In genomic region chr20:48975955-48976354, GRCh38 we compare ENCODE assay signal across 24 cellular contexts. TPM values are rescaled to one million over a fixed set of nuclear protein-coding genes. Genes with fewer than 3 reads are reported as not detected.
DNase-seq lines count a peak whose midpoint lies in the region; ATAC-seq and TF ChIP-seq lines count a peak whose summit lies in the region.
"Had no signal": no experiment of that assay in that cellular context is flagged by ENCODE, and none has a peak within 500 bp of the region (broad histone marks: within the 10 kb centered on the region; RNA-seq: fewer than 3 reads in every experiment).

No MANE protein-coding gene starts in this region.

- peaks cover 4% of the 10 kb centered on the region for H3K4me1 Mint-ChIP-seq in type B pancreatic cell (ENCODE audit: unreplicated experiment)
- H3K4me1 Mint-ChIP-seq: activated CD4-positive, alpha-beta memory T cell treated with anti-CD3 and anti-CD28 coated beads, Interleukin-2, amount 10 ng/mL, durations not matched to agents 7 days and 5 days had no signal

- no peak for TF ChIP-seq CTCF in type B pancreatic cell (conservative IDR thresholded peaks at IDR 0.05)
- no peak for TF ChIP-seq CTCF in left lung (IDR thresholded peaks at IDR 0.05)

- no peaks in the 10 kb centered on the region for H3K4me1 ChIP-seq in esophagus (ENCODE audit: control insufficient read depth in 2 of 2, insufficient read depth in 2 of 2, low read length in 1 of 2)
- H3K4me1 ChIP-seq in left lung, result no peaks in the 10 kb centered on the region
- H3K4me1 ChIP-seq: body of pancreas, Peyer's patch, SJSA1, thyroid gland had no signal

- H3K36me3 Mint-ChIP-seq in type B pancreatic cell, result peaks cover 38% of the 10 kb centered on the region

- H3K27me3 ChIP-seq in esophagus (ENCODE audit: control insufficient read depth in 1 of 2, insufficient read depth in 2 of 2, low read length in 2 of 2), result no peaks in the 10 kb centered on the region
- no peaks in the 10 kb centered on the region for H3K27me3 ChIP-seq in left lung
- H3K27me3 ChIP-seq: body of pancreas, Peyer's patch, SJSA1, thyroid gland had no signal

- H3K27ac ChIP-seq in esophagus (ENCODE audit: low read depth in 2 of 2, low read length in 1 of 2) (peak overlapping the region; percentile 6 to 14), left lung (no peak overlapping the region)
- H3K27ac ChIP-seq: 22Rv1, body of pancreas, Peyer's patch, SJSA1, thyroid gland had no signal

- no peaks in the 10 kb centered on the region for H3K9me3 ChIP-seq in esophagus (ENCODE audit: control insufficient read depth in 2 of 2, insufficient read depth in 1 of 2, low read depth in 1 of 2, low read length in 1 of 2)
- H3K9me3 ChIP-seq in left lung, result no peaks in the 10 kb centered on the region
- H3K9me3 ChIP-seq: body of pancreas, Peyer's patch, SJSA1, thyroid gland had no signal

- intact Hi-C loops in left lung (cut with DNase I), result no loop called here

- peak overlapping the region; percentile 41 for H3K4me3 Mint-ChIP-seq in type B pancreatic cell
- H3K4me3 Mint-ChIP-seq: activated CD4-positive, alpha-beta memory T cell treated with anti-CD3 and anti-CD28 coated beads, Interleukin-2, amount 10 ng/mL, durations not matched to agents 7 days and 5 days; CD4-positive, alpha-beta T cell had no signal

- peak overlapping the region; percentile 19 for H3K27ac Mint-ChIP-seq in type B pancreatic cell
- H3K27ac Mint-ChIP-seq: activated CD4-positive, alpha-beta memory T cell treated with anti-CD3 and anti-CD28 coated beads, Interleukin-2, amount 10 ng/mL, durations not matched to agents 7 days and 5 days; CD4-positive, alpha-beta T cell had no signal

- ATAC-seq in left lung (no peak), GM21367 (IDR thresholded peaks at IDR 0.05; ENCODE audit: unreplicated experiment) (no peak)
- ATAC-seq: body of pancreas; esophagus mucosa; stimulated activated naive CD8-positive, alpha-beta T cell treated with anti-CD3 and anti-CD28 coated beads, Interleukin-15, Interleukin-2, amounts not matched to agents 100 U/mL and 50 U/mL, for 24 hours had no signal

- peaks cover 9 to 12% of the 10 kb centered on the region in 2 donors for H3K36me3 ChIP-seq in esophagus (ENCODE audit: control insufficient read depth in 2 of 2, insufficient read depth in 2 of 2, low read length in 1 of 2)
- peaks cover 0 to 73% of the 10 kb centered on the region in 2 donors for H3K36me3 ChIP-seq in left lung

- no peak overlapping the region for H3K4me3 ChIP-seq in esophagus (ENCODE audit: low read depth in 1 of 2, low read length in 2 of 2)
- H3K4me3 ChIP-seq in left lung, result no peak overlapping the region
- H3K4me3 ChIP-seq: body of pancreas, Peyer's patch, SJSA1, thyroid gland had no signal

- no peaks in the 10 kb centered on the region for H3K9me3 Mint-ChIP-seq in type B pancreatic cell
- H3K9me3 Mint-ChIP-seq: activated CD4-positive, alpha-beta memory T cell treated with anti-CD3 and anti-CD28 coated beads, Interleukin-2, amount 10 ng/mL, durations not matched to agents 7 days and 5 days; CD4-positive, alpha-beta T cell had no signal

- peak; percentile 3 for DNase-seq in NCI-H1092 treated with DMSO at 0.1 percent for 48 hours (lab: John Stamatoyannopoulos, UW)
- no peak for DNase-seq in NCI-H1092 (lab: John Stamatoyannopoulos, UW)
- peak; percentile 44 to 65 for DNase-seq in lung microvascular endothelial cell (ENCODE audit: low read depth in 2 of 2)
- DNase-seq in type B pancreatic cell (ENCODE audit: extremely low spot score, unreplicated experiment), result no peak
- DNase-seq in left lung, result no peak
- no peak for DNase-seq in NCI-H1694 treated with DMSO at 0.1 percent for 48 hours (lab: John Stamatoyannopoulos, UW)
- DNase-seq: activated CD4-positive, alpha-beta memory T cell treated with anti-CD3 and anti-CD28 coated beads, Interleukin-2, amount 10 ng/mL, durations not matched to agents 7 days and 5 days; activated CD4-positive, CD25-positive, alpha-beta regulatory T cell treated with anti-CD3 and anti-CD28 coated beads, Interleukin-2, amount 50 U/mL, for 72 hours; activated gamma-delta T cell; body of pancreas; CD4-positive, alpha-beta T cell; mesendoderm; NCI-H2107; NCI-H510A; Peyer's patch; right cardiac atrium; stimulated activated naive CD8-positive, alpha-beta T cell treated with anti-CD3 and anti-CD28 coated beads, Interleukin-15, Interleukin-2, amounts not matched to agents 100 U/mL and 50 U/mL, for 24 hours; T-helper 1 cell; thyroid gland had no signal

- WGBS in esophagus, 2 donors, result 72 to 80% methylated on average over 9 of the region's 9 CpGs

- no peaks in the 10 kb centered on the region for H3K27me3 Mint-ChIP-seq in type B pancreatic cell
- H3K27me3 Mint-ChIP-seq: activated CD4-positive, alpha-beta memory T cell treated with anti-CD3 and anti-CD28 coated beads, Interleukin-2, amount 10 ng/mL, durations not matched to agents 7 days and 5 days; CD4-positive, alpha-beta T cell had no signal

RNA-seq across cellular contexts. Expression of gene ARFGEF2, which starts 54.4 kb away (rescaled TPM):
- 1 to 10 TPM; 6.5 to 8.2 TPM for polyA plus RNA-seq in esophagus
- total RNA-seq in lung microvascular endothelial cell (36.0 and 51.6 TPM in 2 replicates), type B pancreatic cell (ENCODE audit: low replicate concordance) (26.7 and 39.2 TPM in 2 replicates), left lung (10 to 100 TPM; 31.6 to 34.5 TPM)

Comparison
In these comparisons a context has a peak if more than half of its experiments do, and no peak if none do; other contexts are left out.
1. DNase-seq: peak in NCI-H1092 treated with DMSO at 0.1 percent for 48 hours (single experiment) and lung microvascular endothelial cell (2 of 2); none in NCI-H1092 (single experiment), type B pancreatic cell (single experiment), left lung (0 of 2) and NCI-H1694 treated with DMSO at 0.1 percent for 48 hours (single experiment).
2. H3K27ac ChIP-seq: peak in esophagus (2 of 2); none in left lung (0 of 2).